Comparison of ENCODE assay signal across 8 cellular contexts in the genomic region with DNA sequence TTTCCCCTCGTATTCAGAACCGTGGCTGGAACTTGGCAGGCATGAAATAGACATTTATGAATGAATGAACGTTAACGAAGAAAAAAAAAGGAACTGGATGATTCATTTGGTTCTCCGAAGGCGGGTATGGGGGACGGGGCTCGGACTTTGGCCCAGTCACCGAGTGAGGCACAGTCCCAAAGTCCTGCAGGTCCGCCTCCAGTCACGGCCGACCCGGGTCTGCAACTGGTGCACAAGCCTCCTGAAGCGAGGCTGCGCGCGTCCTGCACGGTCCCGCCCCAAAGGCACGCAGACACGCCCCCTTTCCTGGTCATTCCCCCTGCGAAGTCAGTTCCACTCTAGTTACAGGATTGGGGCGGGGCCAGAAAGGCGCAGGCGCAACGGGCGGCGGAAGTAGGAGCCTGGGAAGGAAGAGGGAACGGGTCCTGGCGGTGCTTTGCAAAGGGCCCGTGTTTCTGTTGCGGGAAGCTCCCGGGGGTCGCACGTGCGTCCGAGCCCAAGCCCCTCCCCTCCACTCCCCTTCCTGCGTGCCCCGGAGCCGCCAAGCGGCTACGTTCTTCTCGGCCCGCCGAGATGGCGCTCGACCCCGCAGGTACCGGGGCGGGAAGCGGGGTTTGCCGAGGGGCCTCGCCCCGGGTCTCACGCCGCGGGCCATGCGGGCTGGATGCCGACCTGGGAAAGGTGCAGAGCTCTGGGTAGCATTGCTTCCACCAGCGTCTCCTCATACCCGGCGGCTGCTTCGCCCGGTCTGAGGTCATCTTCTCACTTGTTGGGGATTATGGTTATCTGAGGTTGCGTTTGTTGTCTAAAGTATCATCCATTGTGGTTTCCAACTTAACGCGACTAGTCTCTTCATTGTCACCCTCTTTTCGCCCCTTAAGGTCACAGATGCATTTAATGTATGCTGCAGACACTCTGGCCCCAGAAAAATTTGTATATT.
DNase-seq lines count a peak whose midpoint lies in the region; ATAC-seq and TF ChIP-seq lines count a peak whose summit lies in the region.

A gene with protein sequence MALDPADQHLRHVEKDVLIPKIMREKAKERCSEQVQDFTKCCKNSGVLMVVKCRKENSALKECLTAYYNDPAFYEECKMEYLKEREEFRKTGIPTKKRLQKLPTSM (plus strand): TSS at position 399 of the 940 bp plus-strand sequence. CDS start 175 bp downstream, at position 574.

- peak within 1 kb of the TSS; percentile 89 for H3K4me3 Mint-ChIP-seq in central memory CD8-positive, alpha-beta T cell

- peak within 1 kb of the TSS; percentile 82 for H3K4me3 ChIP-seq in AG09309 (ENCODE audit: control insufficient read depth, low read depth, low read length)

- ATAC-seq in GM19025 (IDR thresholded peaks at IDR 0.05; ENCODE audit: low read depth, unreplicated experiment) (peak; percentile 98), HG03342 (IDR thresholded peaks at IDR 0.05; ENCODE audit: unreplicated experiment) (peak; percentile 97)
- ATAC-seq in central memory CD8-positive, alpha-beta T cell (replicated peaks; ENCODE audit: extremely low read depth, poor library complexity, severe bottlenecking): peak; percentile 68

- peak within 1 kb of the TSS; percentile 76 for H3K27ac Mint-ChIP-seq in central memory CD8-positive, alpha-beta T cell (ENCODE audit: low read depth)

- TF ChIP-seq CTCF in AG09309 (IDR thresholded peaks at IDR 0.05; ENCODE audit: control insufficient read depth, insufficient read depth, low read depth, low read length, missing control alignments): no peak

- H3K9me3 Mint-ChIP-seq in central memory CD8-positive, alpha-beta T cell: no peaks in the 10 kb centered on the region

- H3K4me1 Mint-ChIP-seq in central memory CD8-positive, alpha-beta T cell: peaks cover 77% of the 10 kb centered on the region

- peaks cover 15% of the 10 kb centered on the region for H3K36me3 Mint-ChIP-seq in central memory CD8-positive, alpha-beta T cell (ENCODE audit: insufficient read depth)

- no peaks in the 10 kb centered on the region for H3K27me3 Mint-ChIP-seq in central memory CD8-positive, alpha-beta T cell

- DNase-seq in AG09309 (ENCODE audit: low read depth) (peak; percentile 83), NCI-H446 (lab: John Stamatoyannopoulos, UW) (peak; percentile 84 to 94), iris pigment epithelial cell (ENCODE audit: low read depth) (peak; percentile 97)
- DNase-seq in activated CD4-positive, CD25-positive, alpha-beta regulatory T cell treated with anti-CD3 and anti-CD28 coated beads, Interleukin-2, amount 50 U/mL, for 16 hours (ENCODE audit: low read depth, low spot score): peak; percentile 79
- peak; percentile 64 for DNase-seq in central memory CD8-positive, alpha-beta T cell (ENCODE audit: low spot score in 2 of 2)
- DNase-seq in stimulated activated CD4-positive, alpha-beta T cell treated with anti-CD3 and anti-CD28 coated beads, Interleukin-12 subunit alpha, Interleukin-12 subunit beta, amount 100 ng/mL, for 4 hours: peak; percentile 95

Comparison
In these comparisons a context has a peak if more than half of its experiments do, and no peak if none do; other contexts are left out.
1. Peak in every context shown above with its lines: DNase-seq, ATAC-seq and H3K4me3 ChIP-seq.